30 cellular contexts compared by ENCODE assay signal in the genomic region with DNA sequence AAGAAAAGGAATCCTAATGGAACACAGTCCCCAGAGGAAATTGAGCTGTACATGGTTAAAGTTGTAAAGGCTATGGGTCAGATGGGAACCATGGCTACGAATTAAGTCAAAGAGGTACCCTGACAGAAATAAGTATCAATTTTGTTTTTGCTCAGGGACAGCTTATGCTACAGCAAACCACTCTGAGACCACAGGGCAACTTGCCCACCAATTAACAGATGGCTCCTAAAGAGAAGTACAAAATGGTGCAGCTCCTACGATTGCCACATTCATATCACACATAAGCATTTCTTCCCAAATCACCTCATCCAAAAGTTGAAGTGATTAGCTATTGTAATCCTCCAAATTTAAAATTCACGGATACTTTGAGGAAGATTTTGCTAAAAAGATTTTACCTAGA.
"Had no signal": no experiment of that assay in that cellular context is flagged by ENCODE, and none has a peak within 500 bp of the region (broad histone marks: within the 10 kb centered on the region; RNA-seq: fewer than 3 reads in every experiment).

No MANE protein-coding gene starts in this region.

- H3K4me1 ChIP-seq: ascending aorta, Peyer's patch, SJSA1 had no signal

- H3K27me3 ChIP-seq: ascending aorta, cardiac muscle cell, Peyer's patch, SJSA1 had no signal

- H3K4me1 Mint-ChIP-seq: activated CD4-positive, alpha-beta T cell treated with anti-CD3 and anti-CD28 coated beads for 36 hours; activated CD4-positive, alpha-beta T cell treated with anti-CD3 and anti-CD28 coated beads, Interleukin-2, amount 10 ng/mL, durations not matched to agents 7 days and 5 days; activated naive CD4-positive, alpha-beta T cell treated with anti-CD3 and anti-CD28 coated beads, Interleukin-2, amount 50 U/mL, for 24 hours; activated naive CD8-positive, alpha-beta T cell treated with anti-CD3 and anti-CD28 coated beads, Interleukin-2, amount 10 ng/mL, durations not matched to agents 7 days and 5 days; central memory CD8-positive, alpha-beta T cell had no signal

- H3K9me2 ChIP-seq: SK-N-SH had no signal

- ATAC-seq: activated CD4-positive, alpha-beta T cell treated with anti-CD3 and anti-CD28 coated beads for 36 hours; activated CD8-positive, alpha-beta T cell treated with anti-CD3 and anti-CD28 coated beads, Interleukin-2, amount 10 ng/mL, durations not matched to agents 7 days and 5 days; PC-3 had no signal

- DNase-seq: activated CD4-positive, alpha-beta T cell treated with anti-CD3 and anti-CD28 coated beads for 36 hours; activated CD4-positive, alpha-beta T cell treated with anti-CD3 and anti-CD28 coated beads, Interleukin-2, amount 10 ng/mL, durations not matched to agents 7 days and 5 days; activated CD4-positive, alpha-beta T cell treated with anti-CD3 and anti-CD28 coated beads, Interleukin-2, amount 50 U/mL, for 48 hours; activated CD8-positive, alpha-beta T cell treated with anti-CD3 and anti-CD28 coated beads, Interleukin-2, amount 10 ng/mL, durations not matched to agents 7 days and 5 days; activated gamma-delta T cell; activated naive CD4-positive, alpha-beta T cell treated with Interleukin-2 at 50 U/mL for 16 hours; activated naive CD8-positive, alpha-beta T cell treated with anti-CD3 and anti-CD28 coated beads, Interleukin-2, amount 10 ng/mL, durations not matched to agents 7 days and 5 days; activated T-cell treated with anti-CD3 and anti-CD28 coated beads, Interleukin-2, amount 50 U/mL, for 24 hours; amygdala; NCI-H1105; NCI-H1417 treated with DMSO at 0.1 percent for 48 hours; NCI-H1930; NCI-H2081 treated with DMSO at 0.1 percent for 48 hours; NCI-H345; NCI-H510A treated with DMSO at 0.1 percent for 48 hours; NK-92 treated with Interleukin-12 subunit alpha and Interleukin-12 subunit beta, amount 100 ng/mL, for 24 hours; PC-3; Peyer's patch; RPMI8226; SHP77 treated with DMSO at 0.1 percent for 48 hours; SK-N-SH had no signal

- H3K27ac Mint-ChIP-seq: activated CD4-positive, alpha-beta T cell treated with anti-CD3 and anti-CD28 coated beads for 36 hours; activated CD4-positive, alpha-beta T cell treated with anti-CD3 and anti-CD28 coated beads, Interleukin-2, amount 10 ng/mL, durations not matched to agents 7 days and 5 days; activated CD8-positive, alpha-beta T cell treated with anti-CD3 and anti-CD28 coated beads, Interleukin-2, amount 10 ng/mL, durations not matched to agents 7 days and 5 days; activated naive CD4-positive, alpha-beta T cell treated with anti-CD3 and anti-CD28 coated beads, Interleukin-2, amount 50 U/mL, for 24 hours; activated naive CD8-positive, alpha-beta T cell treated with anti-CD3 and anti-CD28 coated beads, Interleukin-2, amount 10 ng/mL, durations not matched to agents 7 days and 5 days; activated T-cell treated with anti-CD3 and anti-CD28 coated beads, Interleukin-2, amount 50 U/mL, for 24 hours; activated T-helper 2 cell treated with anti-CD3 and anti-CD28 coated beads, Interferon-gamma antibody, Interleukin-2, Interleukin-4, amounts not matched to agents 10 μg/mL and 5 μg/mL and 100 μg/mL, durations not matched to agents 14 hours and 24 hours and 36 hours; T-helper 1 cell treated with Interleukin-12 subunit alpha and Interleukin-12 subunit beta and Interleukin-4 antibody, amounts not matched to agents 30 μg/mL and 1 μg/mL, for 36 hours; T-helper 2 cell treated with Interferon-gamma antibody and Interleukin-4, amounts not matched to agents 5 μg/mL and 100 μg/mL, for 36 hours had no signal

- H3K36me3 Mint-ChIP-seq: activated naive CD4-positive, alpha-beta T cell treated with anti-CD3 and anti-CD28 coated beads, Interleukin-2, amount 50 U/mL, for 24 hours; activated naive CD8-positive, alpha-beta T cell treated with anti-CD3 and anti-CD28 coated beads, Interleukin-2, amount 10 ng/mL, durations not matched to agents 7 days and 5 days had no signal

- H3K4me3 ChIP-seq: ascending aorta, cardiac muscle cell, coronary artery, Peyer's patch, SJSA1 had no signal

- H3K36me3 ChIP-seq: ascending aorta, cardiac muscle cell, Peyer's patch, SJSA1 had no signal

- H3K4me2 ChIP-seq: SK-N-SH had no signal

- H3K4me3 Mint-ChIP-seq: activated CD4-positive, alpha-beta T cell treated with anti-CD3 and anti-CD28 coated beads for 36 hours; activated CD4-positive, alpha-beta T cell treated with anti-CD3 and anti-CD28 coated beads, Interleukin-2, amount 10 ng/mL, durations not matched to agents 7 days and 5 days; activated CD8-positive, alpha-beta T cell treated with anti-CD3 and anti-CD28 coated beads, Interleukin-2, amount 10 ng/mL, durations not matched to agents 7 days and 5 days; activated naive CD4-positive, alpha-beta T cell treated with anti-CD3 and anti-CD28 coated beads, Interleukin-2, amount 50 U/mL, for 24 hours; activated naive CD8-positive, alpha-beta T cell treated with anti-CD3 and anti-CD28 coated beads, Interleukin-2, amount 10 ng/mL, durations not matched to agents 7 days and 5 days; activated T-cell treated with anti-CD3 and anti-CD28 coated beads, Interleukin-2, amount 50 U/mL, for 24 hours; central memory CD8-positive, alpha-beta T cell; T-helper 1 cell treated with Interleukin-12 subunit alpha and Interleukin-12 subunit beta and Interleukin-4 antibody, amounts not matched to agents 30 μg/mL and 1 μg/mL, for 36 hours; T-helper 2 cell treated with Interferon-gamma antibody and Interleukin-4, amounts not matched to agents 5 μg/mL and 100 μg/mL, for 36 hours had no signal

- H3K27ac ChIP-seq: ascending aorta, cardiac muscle cell, coronary artery, Peyer's patch, SJSA1 had no signal

- H3K27me3 Mint-ChIP-seq: activated CD4-positive, alpha-beta T cell treated with anti-CD3 and anti-CD28 coated beads for 36 hours; activated CD4-positive, alpha-beta T cell treated with anti-CD3 and anti-CD28 coated beads, Interleukin-2, amount 10 ng/mL, durations not matched to agents 7 days and 5 days; activated naive CD4-positive, alpha-beta T cell treated with anti-CD3 and anti-CD28 coated beads, Interleukin-2, amount 50 U/mL, for 24 hours; activated naive CD8-positive, alpha-beta T cell treated with anti-CD3 and anti-CD28 coated beads, Interleukin-2, amount 10 ng/mL, durations not matched to agents 7 days and 5 days; activated T-cell treated with anti-CD3 and anti-CD28 coated beads, Interleukin-2, amount 50 U/mL, for 24 hours; central memory CD8-positive, alpha-beta T cell had no signal
